ENCODE assay signal across 1 cellular context in the genomic region with DNA sequence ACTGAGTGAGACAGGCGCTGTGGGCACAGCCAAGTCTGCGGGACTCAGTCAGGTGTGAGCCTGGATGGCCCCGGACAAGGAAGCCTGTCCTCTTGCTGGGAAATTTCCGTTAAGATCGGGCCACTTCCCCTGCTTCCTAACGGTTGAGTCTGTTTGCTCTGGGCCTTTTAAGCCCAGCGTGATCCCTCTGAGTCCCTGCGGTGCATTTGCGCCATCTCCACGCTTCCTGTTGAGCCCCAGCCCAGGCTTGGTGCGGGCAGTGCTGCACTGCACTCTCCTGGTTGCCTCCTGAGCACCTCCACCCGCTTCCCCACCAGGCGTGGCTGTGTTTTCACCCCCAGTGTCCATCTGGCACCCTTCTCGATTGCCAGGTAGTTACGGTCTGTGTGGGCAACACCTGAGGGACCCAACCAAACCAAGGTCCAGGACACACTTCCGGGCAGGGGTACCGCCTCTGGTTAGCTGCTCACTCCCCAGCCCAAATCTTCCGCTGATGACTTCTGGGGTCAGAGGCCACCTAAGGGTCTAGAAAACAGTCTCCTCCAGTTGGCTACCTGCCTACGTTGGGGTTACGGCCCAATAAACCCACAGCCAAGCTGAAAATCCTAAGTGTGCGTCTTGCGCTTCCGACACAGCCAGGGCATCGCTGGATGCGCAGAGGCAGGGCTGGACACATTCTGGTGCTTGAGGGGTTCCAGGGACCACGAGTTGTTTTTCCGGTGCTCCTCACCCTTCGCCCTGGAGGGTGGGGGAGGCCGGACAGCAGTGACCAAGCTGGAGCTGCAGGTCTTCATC.
TF ChIP-seq lines count a peak whose summit lies in the region.

No MANE protein-coding gene starts in this region.

TF ChIP-seq in GM12878, 131 proteins besides CTCF, POLR2A, EP300 and RAD21:
- TF ChIP-seq POLR2AphosphoS5 (IDR thresholded peaks at IDR 0.05; ENCODE audit: low read length) (peak; percentile 32; the same call in 1 of the 2 replicates), PML (IDR thresholded peaks at IDR 0.05; ENCODE audit: low read length) (0 out of 2 replicates have a peak, but pooled peaks have one; percentile 14), CREM (IDR thresholded peaks at IDR 0.05; ENCODE audit: low read depth) (0 out of 2 replicates have a peak, but pooled peaks have one; percentile 22), NR2F1 (conservative IDR thresholded peaks at IDR 0.05) (peak; percentile 43; the same call in 1 of the 2 replicates), IKZF1 (conservative IDR thresholded peaks at IDR 0.05) (0 out of 2 replicates have a peak, but pooled peaks have one; percentile 2), CHD2 (IDR thresholded peaks at IDR 0.05; ENCODE audit: borderline replicate concordance, low read depth, low read length) (no peak)
- TF ChIP-seq, protein P1, sequence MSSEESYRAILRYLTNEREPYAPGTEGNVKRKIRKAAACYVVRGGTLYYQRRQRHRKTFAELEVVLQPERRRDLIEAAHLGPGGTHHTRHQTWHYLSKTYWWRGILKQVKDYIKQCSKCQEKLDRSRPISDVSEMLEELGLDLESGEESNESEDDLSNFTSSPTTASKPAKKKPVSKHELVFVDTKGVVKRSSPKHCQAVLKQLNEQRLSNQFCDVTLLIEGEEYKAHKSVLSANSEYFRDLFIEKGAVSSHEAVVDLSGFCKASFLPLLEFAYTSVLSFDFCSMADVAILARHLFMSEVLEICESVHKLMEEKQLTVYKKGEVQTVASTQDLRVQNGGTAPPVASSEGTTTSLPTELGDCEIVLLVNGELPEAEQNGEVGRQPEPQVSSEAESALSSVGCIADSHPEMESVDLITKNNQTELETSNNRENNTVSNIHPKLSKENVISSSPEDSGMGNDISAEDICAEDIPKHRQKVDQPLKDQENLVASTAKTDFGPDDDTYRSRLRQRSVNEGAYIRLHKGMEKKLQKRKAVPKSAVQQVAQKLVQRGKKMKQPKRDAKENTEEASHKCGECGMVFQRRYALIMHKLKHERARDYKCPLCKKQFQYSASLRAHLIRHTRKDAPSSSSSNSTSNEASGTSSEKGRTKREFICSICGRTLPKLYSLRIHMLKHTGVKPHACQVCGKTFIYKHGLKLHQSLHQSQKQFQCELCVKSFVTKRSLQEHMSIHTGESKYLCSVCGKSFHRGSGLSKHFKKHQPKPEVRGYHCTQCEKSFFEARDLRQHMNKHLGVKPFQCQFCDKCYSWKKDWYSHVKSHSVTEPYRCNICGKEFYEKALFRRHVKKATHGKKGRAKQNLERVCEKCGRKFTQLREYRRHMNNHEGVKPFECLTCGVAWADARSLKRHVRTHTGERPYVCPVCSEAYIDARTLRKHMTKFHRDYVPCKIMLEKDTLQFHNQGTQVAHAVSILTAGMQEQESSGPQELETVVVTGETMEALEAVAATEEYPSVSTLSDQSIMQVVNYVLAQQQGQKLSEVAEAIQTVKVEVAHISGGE (CRISPR knock-in tag; IDR thresholded peaks at IDR 0.05) = no peak
